ENCODE assay signal across 18 cellular contexts in genomic region chr10:101958691-101959090, GRCh38.
"Had no signal": no experiment of that assay in that cellular context is flagged by ENCODE, and none has a peak within 500 bp of the region (broad histone marks: within the 10 kb centered on the region; RNA-seq: fewer than 3 reads in every experiment).

No MANE protein-coding gene starts in this region.

- H3K27me3 ChIP-seq: body of pancreas, esophagus squamous epithelium, gastroesophageal sphincter, stomach, suprapubic skin, tibial nerve had no signal

- H3K27ac Mint-ChIP-seq: activated CD4-positive, alpha-beta T cell treated with anti-CD3 and anti-CD28 coated beads, Interleukin-2, amount 10 ng/mL, durations not matched to agents 7 days and 5 days; activated CD8-positive, alpha-beta memory T cell treated with anti-CD3 and anti-CD28 coated beads, Interleukin-2, amount 10 ng/mL, durations not matched to agents 7 days and 5 days; activated naive CD4-positive, alpha-beta T cell treated with anti-CD3 and anti-CD28 coated beads, Interleukin-2, amount 50 U/mL, for 24 hours; activated T-helper 1 cell treated with anti-CD3 and anti-CD28 coated beads, Interleukin-12 subunit alpha, Interleukin-12 subunit beta, Interleukin-2, Interleukin-4 antibody, amounts not matched to agents 30 ng/mL and 10 ng/mL and 1 ng/mL, durations not matched to agents 14 hours and 24 hours and 36 hours had no signal

- H3K27ac ChIP-seq: body of pancreas, esophagus squamous epithelium, gastroesophageal sphincter, stomach, suprapubic skin, tibial nerve had no signal

- H3K27me3 Mint-ChIP-seq: activated CD4-positive, alpha-beta T cell treated with anti-CD3 and anti-CD28 coated beads, Interleukin-2, amount 10 ng/mL, durations not matched to agents 7 days and 5 days; activated CD8-positive, alpha-beta memory T cell treated with anti-CD3 and anti-CD28 coated beads, Interleukin-2, amount 10 ng/mL, durations not matched to agents 7 days and 5 days; activated CD8-positive, alpha-beta T cell treated with anti-CD3 and anti-CD28 coated beads for 36 hours; activated naive CD4-positive, alpha-beta T cell treated with anti-CD3 and anti-CD28 coated beads, Interleukin-2, amount 50 U/mL, for 24 hours had no signal

- H3K4me3 Mint-ChIP-seq: activated CD4-positive, alpha-beta T cell treated with anti-CD3 and anti-CD28 coated beads, Interleukin-2, amount 10 ng/mL, durations not matched to agents 7 days and 5 days; activated CD8-positive, alpha-beta memory T cell treated with anti-CD3 and anti-CD28 coated beads, Interleukin-2, amount 10 ng/mL, durations not matched to agents 7 days and 5 days; activated CD8-positive, alpha-beta T cell treated with anti-CD3 and anti-CD28 coated beads for 36 hours; activated naive CD4-positive, alpha-beta T cell treated with anti-CD3 and anti-CD28 coated beads, Interleukin-2, amount 50 U/mL, for 24 hours; activated T-helper 1 cell treated with anti-CD3 and anti-CD28 coated beads, Interleukin-12 subunit alpha, Interleukin-12 subunit beta, Interleukin-2, Interleukin-4 antibody, amounts not matched to agents 30 ng/mL and 10 ng/mL and 1 ng/mL, durations not matched to agents 14 hours and 24 hours and 36 hours had no signal

- H3K4me3 ChIP-seq: body of pancreas, esophagus squamous epithelium, gastroesophageal sphincter, mucosa of descending colon, stomach, suprapubic skin, tibial nerve had no signal

- H3K4me1 Mint-ChIP-seq: activated CD4-positive, alpha-beta T cell treated with anti-CD3 and anti-CD28 coated beads, Interleukin-2, amount 10 ng/mL, durations not matched to agents 7 days and 5 days; activated CD8-positive, alpha-beta memory T cell treated with anti-CD3 and anti-CD28 coated beads, Interleukin-2, amount 10 ng/mL, durations not matched to agents 7 days and 5 days; activated naive CD4-positive, alpha-beta T cell treated with anti-CD3 and anti-CD28 coated beads, Interleukin-2, amount 50 U/mL, for 24 hours had no signal

- ATAC-seq: activated CD4-positive, CD25-positive, alpha-beta regulatory T cell treated with anti-CD3 and anti-CD28 coated beads, Interleukin-2, amount 50 U/mL, for 24 hours; activated CD8-positive, alpha-beta memory T cell treated with anti-CD3 and anti-CD28 coated beads, Interleukin-2, amount 10 ng/mL, durations not matched to agents 7 days and 5 days; activated CD8-positive, alpha-beta T cell treated with anti-CD3 and anti-CD28 coated beads for 36 hours; body of pancreas; gastroesophageal sphincter; mucosa of descending colon had no signal

- H3K9me3 ChIP-seq: body of pancreas, esophagus squamous epithelium, gastroesophageal sphincter, mucosa of descending colon, stomach, suprapubic skin, tibial nerve had no signal

- H3K9me3 Mint-ChIP-seq: activated CD4-positive, alpha-beta T cell treated with anti-CD3 and anti-CD28 coated beads, Interleukin-2, amount 10 ng/mL, durations not matched to agents 7 days and 5 days; activated CD8-positive, alpha-beta T cell treated with anti-CD3 and anti-CD28 coated beads for 36 hours; activated naive CD4-positive, alpha-beta T cell treated with anti-CD3 and anti-CD28 coated beads, Interleukin-2, amount 50 U/mL, for 24 hours; activated T-helper 1 cell treated with anti-CD3 and anti-CD28 coated beads, Interleukin-12 subunit alpha, Interleukin-12 subunit beta, Interleukin-2, Interleukin-4 antibody, amounts not matched to agents 30 ng/mL and 10 ng/mL and 1 ng/mL, durations not matched to agents 14 hours and 24 hours and 36 hours had no signal

- H3K4me1 ChIP-seq: esophagus squamous epithelium, suprapubic skin, tibial nerve had no signal

- DNase-seq: activated CD4-positive, alpha-beta T cell treated with anti-CD3 and anti-CD28 coated beads, Interleukin-2, amount 10 ng/mL, durations not matched to agents 7 days and 5 days; activated CD8-positive, alpha-beta memory T cell treated with anti-CD3 and anti-CD28 coated beads, Interleukin-2, amount 10 ng/mL, durations not matched to agents 7 days and 5 days; activated CD8-positive, alpha-beta T cell treated with anti-CD3 and anti-CD28 coated beads for 36 hours; activated gamma-delta T cell; activated T-cell treated with anti-CD3 and anti-CD28 coated beads for 4 hours; body of pancreas; esophagus squamous epithelium; mesenchymal stem cell; mucosa of descending colon; stimulated activated CD4-positive, alpha-beta T cell treated with anti-CD3 and anti-CD28 coated beads, Interleukin-12 subunit alpha, Interleukin-12 subunit beta, amount 100 ng/mL, for 4 hours; stimulated activated CD4-positive, alpha-beta T cell treated with anti-CD3 and anti-CD28 coated beads, Interleukin-4, amount 100 ng/mL, for 4 hours; stomach had no signal
